In the genomic region with DNA sequence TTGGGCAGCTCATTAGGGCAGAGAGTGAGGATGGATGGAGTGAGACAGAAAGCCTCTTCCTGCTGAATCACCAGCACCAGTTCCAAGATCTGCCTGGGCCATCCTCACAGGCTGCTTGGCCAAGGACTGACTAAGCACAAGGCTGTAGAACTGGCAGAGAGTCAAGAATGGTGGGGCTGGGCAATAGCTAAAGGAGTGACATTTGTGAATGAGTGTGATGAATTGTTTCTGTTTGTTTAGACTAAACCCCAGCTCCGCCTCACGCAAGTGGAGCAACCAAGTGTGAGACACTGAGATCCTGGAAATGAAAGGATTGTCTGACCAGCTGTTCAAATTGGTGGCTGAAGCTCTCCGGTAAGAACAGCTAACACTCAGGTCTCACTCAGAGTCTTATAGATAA, we compare ENCODE assay signal across 8 cellular contexts. TPM values are rescaled to one million over a fixed set of nuclear protein-coding genes. Genes with fewer than 3 reads are reported as not detected.
DNase-seq lines count a peak whose midpoint lies in the region; ATAC-seq and TF ChIP-seq lines count a peak whose summit lies in the region.

No MANE protein-coding gene starts in this region.

- CTCF ChIA-PET in RWPE1 (lab: Yijun Ruan, JAX), result interaction anchor here (0.6 kb wide), 1 partner anchor 208 kb away, joined by 3 read pairs; no protein-coding TSS in a partner anchor

- peaks cover 28% of the 10 kb centered on the region for H3K4me1 ChIP-seq in skeletal muscle satellite cell (ENCODE audit: control insufficient read depth, insufficient read depth, low read length)

- no peak overlapping the region for H3K9ac ChIP-seq in skeletal muscle satellite cell (ENCODE audit: low read depth, low read length)

- no peak overlapping the region for H3K4me3 ChIP-seq in skeletal muscle satellite cell (ENCODE audit: low read length)

- intact Hi-C loops in Right ventricle myocardium inferior (cut with DNase I), result no loop called here

- no peak for TF ChIP-seq CTCF in RWPE1 (conservative IDR thresholded peaks at IDR 0.05; ENCODE audit: low read depth)

- ATAC-seq in Right ventricle myocardium inferior (peak; percentile 86), GM19455 (IDR thresholded peaks at IDR 0.05; ENCODE audit: unreplicated experiment) (no peak)

- H3K9me3 ChIP-seq in skeletal muscle satellite cell (replicated peaks; ENCODE audit: low read length), result no peaks in the 10 kb centered on the region

- POLR2A ChIA-PET in RWPE1 (lab: Yijun Ruan, JAX; ENCODE audit: low non-redundant PET), result no interaction called here

- H3K36me3 ChIP-seq in skeletal muscle satellite cell (ENCODE audit: insufficient read depth, low read length), result no peaks in the 10 kb centered on the region

- DNase-seq in HS-27A (ENCODE audit: low read depth) (peak; percentile 4), RWPE1 (ENCODE audit: low spot score) (peak; percentile 95), Right ventricle myocardium inferior (ENCODE audit: missing footprints) (peak; percentile 62), SIG-M5 (lab: John Stamatoyannopoulos, UW) (no peak), KG1 (lab: John Stamatoyannopoulos, UW) (no peak), NK-92 (lab: John Stamatoyannopoulos, UW; ENCODE audit: unreplicated experiment) (no peak)

- H3K27me3 ChIP-seq in skeletal muscle satellite cell (ENCODE audit: control insufficient read depth, insufficient read depth, low read length), result no peaks in the 10 kb centered on the region

- H3K27ac ChIP-seq in RWPE1, result peak overlapping the region; percentile 56

- H3K4me2 ChIP-seq in skeletal muscle satellite cell (ENCODE audit: low read length), result peak overlapping the region; percentile 3

RNA-seq across cellular contexts. Expression of gene BRINP2, which starts 38.6 kb away (rescaled TPM):
- total RNA-seq in Right ventricle myocardium inferior, result 0.32 TPM
- total RNA-seq in skeletal muscle satellite cell (2012; rRNA removed), result 0.22 TPM in 1 of 2 replicates, not detected in the other

RNA-seq across cellular contexts. Expression of gene ASTN1, which starts 44.8 kb away (rescaled TPM):
- total RNA-seq in Right ventricle myocardium inferior, result 0.35 TPM
- total RNA-seq in skeletal muscle satellite cell (2012; rRNA removed), result not detected in 2 replicates

Comparison
In these comparisons a context has a peak if more than half of its experiments do, and no peak if none do; other contexts are left out.
1. DNase-seq: peak in HS-27A (single experiment), RWPE1 (single experiment) and Right ventricle myocardium inferior (single experiment); none in SIG-M5 (single experiment), KG1 (single experiment) and NK-92 (single experiment).